Comparison of ENCODE assay signal across 2 cellular contexts in genomic region chr19:38853214-38853613, GRCh38.
TF ChIP-seq lines count a peak whose summit lies in the region.

No MANE protein-coding gene starts in this region.

TF ChIP-seq in SK-N-SH, 30 proteins besides CTCF, POLR2A, EP300 and RAD21:
- TF ChIP-seq ZBTB33 (IDR thresholded peaks at IDR 0.05; ENCODE audit: borderline replicate concordance, low read depth): no peak
- TF ChIP-seq NFIC (IDR thresholded peaks at IDR 0.05; ENCODE audit: borderline replicate concordance): no peak
- no peak for TF ChIP-seq SIN3A (IDR thresholded peaks at IDR 0.05; ENCODE audit: borderline replicate concordance, low read depth, low read length)
- TF ChIP-seq MEF2A (IDR thresholded peaks at IDR 0.05; ENCODE audit: borderline replicate concordance, low read depth): no peak
- TF ChIP-seq RXRA (IDR thresholded peaks at IDR 0.05; ENCODE audit: borderline replicate concordance, low read depth): no peak
- TF ChIP-seq JUND (IDR thresholded peaks at IDR 0.05): no peak
- TF ChIP-seq GATA2 (CRISPR knock-in tag; IDR thresholded peaks at IDR 0.05): no peak
- no peak for TF ChIP-seq MXI1 (IDR thresholded peaks at IDR 0.05; ENCODE audit: low read depth, low read length)

TF ChIP-seq in SK-N-SH treated with all-trans-retinoic acid at 6 μM for 48 hours, 23 proteins besides CTCF, POLR2A, EP300 and RAD21:
- TF ChIP-seq PATZ1 (CRISPR knock-in tag; IDR thresholded peaks at IDR 0.05; ENCODE audit: borderline replicate concordance) (no peak), ARNTL (CRISPR knock-in tag; IDR thresholded peaks at IDR 0.05; ENCODE audit: borderline replicate concordance, low read depth) (no peak), CSRNP3 (CRISPR knock-in tag; IDR thresholded peaks at IDR 0.05) (no peak), OSR1 (CRISPR knock-in tag; IDR thresholded peaks at IDR 0.05) (no peak), GLIS3 (CRISPR knock-in tag; IDR thresholded peaks at IDR 0.05) (no peak), TOX (CRISPR knock-in tag; IDR thresholded peaks at IDR 0.05; ENCODE audit: borderline replicate concordance) (no peak), ESRRG (CRISPR knock-in tag; IDR thresholded peaks at IDR 0.05) (no peak), RARB (CRISPR knock-in tag; IDR thresholded peaks at IDR 0.05) (no peak)
